22 cellular contexts compared by ENCODE assay signal in the genomic region with DNA sequence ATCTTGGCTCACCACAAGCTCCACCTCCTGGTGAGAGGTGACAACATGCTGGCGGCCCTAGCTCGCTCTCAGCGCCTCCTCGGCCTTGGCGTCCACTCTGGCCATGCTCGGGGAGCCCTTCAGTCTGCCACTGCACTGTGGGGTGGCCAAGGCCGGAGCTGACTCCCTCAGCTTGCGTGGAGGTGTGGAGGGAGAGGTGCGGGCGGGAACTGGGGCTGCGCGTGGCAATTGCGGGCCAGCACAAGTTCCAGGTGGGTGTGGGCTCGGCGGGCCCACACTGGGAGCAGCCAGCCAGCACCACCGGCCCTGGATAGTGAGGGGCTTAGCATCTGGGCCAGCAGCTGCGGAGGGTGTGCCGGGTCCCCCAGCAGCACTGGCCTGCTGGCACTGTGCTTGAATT.
"Had no signal": no experiment of that assay in that cellular context is flagged by ENCODE, and none has a peak within 500 bp of the region (broad histone marks: within the 10 kb centered on the region; RNA-seq: fewer than 3 reads in every experiment).

No MANE protein-coding gene starts in this region.

- H3K4me3 ChIP-seq: MG63, SJCRH30 had no signal

- H3K9me3 ChIP-seq: SJCRH30 had no signal

- DNase-seq: IMR-90, Karpas-422, KG1, MG63, NCI-H1092, NCI-H1105 treated with DMSO at 0.1 percent for 48 hours, NCI-H1417 treated with DMSO at 0.1 percent for 48 hours, NCI-H146, NCI-H1694 treated with DMSO at 0.1 percent for 48 hours, NCI-H1930, NCI-H2081, NCI-H2107, NCI-H2227 treated with DMSO at 0.1 percent for 48 hours, NCI-H524, NCI-H69, NCI-H774, PC-3, SHP77 treated with DMSO at 0.1 percent for 48 hours, SJCRH30 had no signal

- H3K27me3 ChIP-seq: MG63, SJCRH30 had no signal

- H3K36me3 ChIP-seq: MG63, SJCRH30 had no signal

- H3K27ac ChIP-seq: RWPE1, SJCRH30 had no signal

- ATAC-seq: Panc1, PC-3, SK-N-SH treated with all-trans-retinoic acid at 6 μM for 48 hours had no signal
